ENCODE assay signal across 8 cellular contexts in the genomic region with DNA sequence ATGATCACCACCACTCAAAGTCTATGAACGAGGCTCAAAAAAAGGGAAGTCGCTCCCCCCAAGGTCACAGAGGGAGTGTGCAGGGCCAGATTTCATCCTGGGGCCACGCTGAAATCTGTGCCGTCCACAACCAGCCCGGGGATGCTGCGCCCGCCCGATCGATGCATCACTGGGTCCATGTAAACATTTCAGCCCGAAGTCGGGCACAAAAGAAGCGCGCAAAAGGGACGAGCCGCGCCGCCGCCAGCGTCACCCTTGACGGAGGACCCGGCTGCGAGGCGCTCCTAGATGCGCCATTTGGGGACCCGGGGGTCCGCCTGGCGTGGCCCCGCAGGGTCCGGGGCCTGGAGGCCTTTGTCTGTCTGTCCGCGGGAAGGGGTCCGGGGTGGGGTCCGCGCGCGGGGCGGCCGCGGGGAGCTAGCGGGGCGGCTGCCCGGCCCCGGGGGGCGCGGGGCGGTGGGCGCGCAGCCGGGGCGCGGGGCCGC. TPM values are rescaled to one million over a fixed set of nuclear protein-coding genes. Genes with fewer than 3 reads are reported as not detected.
DNase-seq lines count a peak whose midpoint lies in the region; ATAC-seq and TF ChIP-seq lines count a peak whose summit lies in the region.

No MANE protein-coding gene starts in this region.

- no peaks in the 10 kb centered on the region for H3F3A ChIP-seq in OCI-LY1 (ENCODE audit: insufficient read depth, low read length)

- H3K4me2 ChIP-seq in OCI-LY1 (ENCODE audit: low read length) (peak overlapping the region; percentile 99), osteoblast (ENCODE audit: insufficient read depth, low read length) (peak overlapping the region; percentile 84)

- no TSS peak for BruUV-seq in A673 (replicated peaks; lab: Mats Ljungman, UMichigan)

- POLR2A ChIA-PET in A673 (lab: Charles Lee; ENCODE audit: low non-redundant PET) = no interaction called here

- ATAC-seq in GM18519 (IDR thresholded peaks at IDR 0.05; ENCODE audit: low FRiP score, unreplicated experiment) = peak; percentile 27
- ATAC-seq in HG02981 (IDR thresholded peaks at IDR 0.05; ENCODE audit: unreplicated experiment) = peak; percentile 41

- CTCF ChIA-PET in A673 (lab: Charles Lee) = no interaction called here

- peaks cover 3% of the 10 kb centered on the region for H3K27me3 ChIP-seq in A673 (replicated peaks; ENCODE audit: insufficient read depth, low read depth, low read length, poor library complexity)
- H3K27me3 ChIP-seq in OCI-LY1 (ENCODE audit: insufficient read depth, low read length) = peaks cover 8% of the 10 kb centered on the region; the same call in 1 of the 2 replicates
- peaks cover 11% of the 10 kb centered on the region for H3K27me3 ChIP-seq in osteoblast (ENCODE audit: insufficient read depth, low read length)

- H3K27ac ChIP-seq in A673 (ENCODE audit: low read depth, low read length, poor library complexity, severe bottlenecking) (peak overlapping the region; percentile 49), OCI-LY1 (ENCODE audit: low read depth, low read length, poor library complexity, severe bottlenecking) (no peak overlapping the region), osteoblast (ENCODE audit: low read depth, low read length) (peak overlapping the region; percentile 68)

- TF ChIP-seq CTCF in A673 (conservative IDR thresholded peaks at IDR 0.05; ENCODE audit: low read depth, low read length) (no peak), OCI-LY1 (IDR thresholded peaks at IDR 0.05; ENCODE audit: low read length) (no peak; the same call in 1 of the 2 replicates), osteoblast (IDR thresholded peaks at IDR 0.05; ENCODE audit: extremely low read depth, low read depth, low read length) (no peak)

- H3K36me3 ChIP-seq in A673 (ENCODE audit: insufficient read depth, low read length, poor library complexity, severe bottlenecking) = peaks cover 12% of the 10 kb centered on the region
- H3K36me3 ChIP-seq in OCI-LY1 (ENCODE audit: insufficient read depth, low read length) = peaks cover 36% of the 10 kb centered on the region
- H3K36me3 ChIP-seq in osteoblast (ENCODE audit: insufficient read depth, low read length) = peaks cover 17% of the 10 kb centered on the region

- H2AFZ ChIP-seq in OCI-LY1 (ENCODE audit: low read length) = no peak overlapping the region
- H2AFZ ChIP-seq in osteoblast (ENCODE audit: low read length) = peak overlapping the region; percentile 95

- H3K9me3 ChIP-seq in A673 (ENCODE audit: low read depth, low read length, poor library complexity, severe bottlenecking) (no peaks in the 10 kb centered on the region), OCI-LY1 (ENCODE audit: low read length) (peaks cover 4% of the 10 kb centered on the region), osteoblast (ENCODE audit: low read depth, low read length) (no peaks in the 10 kb centered on the region)

- no peaks in the 10 kb centered on the region for H3K9me2 ChIP-seq in OCI-LY1 (ENCODE audit: low read depth, low read length)

- peak overlapping the region; percentile 83 for H3K9ac ChIP-seq in OCI-LY1 (ENCODE audit: low read length)

- H4K20me1 ChIP-seq in OCI-LY1 (ENCODE audit: insufficient read depth, low read length) (no peaks in the 10 kb centered on the region), osteoblast (ENCODE audit: insufficient read depth, low read length) (no peaks in the 10 kb centered on the region)

- H3K79me2 ChIP-seq in OCI-LY1 (ENCODE audit: insufficient read depth, low read length) (peaks cover 20% of the 10 kb centered on the region), osteoblast (ENCODE audit: insufficient read depth, low read length) (peaks cover 21% of the 10 kb centered on the region)

- H3K4me3 ChIP-seq in A673 (ENCODE audit: low read depth, low read length, poor library complexity, severe bottlenecking) (peak overlapping the region; percentile 87), OCI-LY1 (ENCODE audit: low read depth, low read length, poor library complexity, severe bottlenecking) (peak overlapping the region; percentile 97), osteoblast (ENCODE audit: insufficient read depth, low read length) (peak overlapping the region; percentile 83)

- intact Hi-C loops in A673 (cut with micrococcal nuclease; ENCODE audit: unreplicated experiment) = no loop called here

- peak; percentile 56 for DNase-seq in A673 (ENCODE audit: low spot score)
- peak; percentile 40 for DNase-seq in activated naive CD4-positive, alpha-beta T cell treated with Interleukin-2 at 50 U/mL for 16 hours
- peak; percentile 6 for DNase-seq in glomerular visceral epithelial cell (ENCODE audit: extremely low spot score)
- peak; percentile 89 for DNase-seq in osteoblast (ENCODE audit: insufficient read length, low spot score, missing footprints)
- no peak for DNase-seq in NCI-H187 treated with DMSO at 0.1 percent for 48 hours (lab: John Stamatoyannopoulos, UW)

- H3K4me1 ChIP-seq in A673 (ENCODE audit: insufficient read depth, low read length, poor library complexity, severe bottlenecking) (no peaks in the 10 kb centered on the region), OCI-LY1 (ENCODE audit: insufficient read depth, low read length, severe bottlenecking) (peaks cover 16% of the 10 kb centered on the region), osteoblast (ENCODE audit: insufficient read depth, low read length) (peaks cover 8% of the 10 kb centered on the region)

RNA-seq across cellular contexts. Expression of a gene that starts 0.5 kb away (rescaled TPM):
- 45.4 and 47.7 TPM in 2 replicates for total RNA-seq in A673 (2021)
- total RNA-seq in osteoblast = 72.8 and 81.1 TPM in 2 replicates
